Comparison of ENCODE assay signal across 16 cellular contexts in genomic region chr13:72062566-72062965, GRCh38.
A peak's percentile ranks its signal among the peaks of the same experiment; 100 is the strongest.
DNase-seq lines count a peak whose midpoint lies in the region; ATAC-seq, FAIRE-seq and TF ChIP-seq lines count a peak whose summit lies in the region.
"Had no signal": no experiment of that assay in that cellular context is flagged by ENCODE, and none has a peak within 500 bp of the region (broad histone marks: within the 10 kb centered on the region; RNA-seq: fewer than 3 reads in every experiment).

No MANE protein-coding gene starts in this region.

- POLR2A ChIA-PET in H1 (lab: Charles Lee; ENCODE audit: partially characterized antibody): no interaction called here

- H3K79me2 ChIP-seq in H1 (ENCODE audit: control insufficient read depth in 1 of 2, insufficient read depth in 2 of 2, low read length in 2 of 2): no peaks in the 10 kb centered on the region

- no peak overlapping the region for H3K4me3 ChIP-seq in left ventricle myocardium inferior
- H3K4me3 ChIP-seq in H1 (ENCODE audit: extremely low read depth in 1 of 4, insufficient read depth in 2 of 4, low read depth in 3 of 4, low read length in 4 of 4): no peak overlapping the region
- no peak overlapping the region for H3K4me3 ChIP-seq in thyroid gland (replicated peaks in 1 of 3)
- H3K4me3 ChIP-seq: Peyer's patch had no signal

- no peak for TF ChIP-seq POLR2A in H1 (IDR thresholded peaks at IDR 0.05; ENCODE audit: control extremely low read depth in 1 of 2, low read depth in 2 of 2, low read length in 2 of 2)
- no peak for TF ChIP-seq POLR2A in thyroid gland (IDR thresholded peaks at IDR 0.05)

- no peak overlapping the region for H2BK120ac ChIP-seq in H1 (replicated peaks; ENCODE audit: low read depth, low read length)

- no peak overlapping the region for H2BK15ac ChIP-seq in H1 (ENCODE audit: low read length)

- peak; percentile 93 for FAIRE-seq in H1 (lab: Jason Lieb, UNC)

- no peak overlapping the region for H2BK20ac ChIP-seq in H1 (ENCODE audit: low read length)

- no peaks in the 10 kb centered on the region for H3K23me2 ChIP-seq in H1 (ENCODE audit: low read depth, low read length)

- H3K4me1 ChIP-seq in left ventricle myocardium inferior (no peaks in the 10 kb centered on the region), H1 (replicated peaks in 1 of 4; ENCODE audit: control insufficient read depth in 3 of 4, insufficient read depth in 4 of 4, low read length in 3 of 4) (peaks cover 0 to 6% (median 3%) of the 10 kb centered on the region in 4 experiments; a peak in 3 of 7 replicates), thyroid gland (no peaks in the 10 kb centered on the region)
- H3K4me1 ChIP-seq: Peyer's patch had no signal

- no peak overlapping the region for H3K56ac ChIP-seq in H1 (replicated peaks; ENCODE audit: insufficient read length, low read depth, low read length)

- no peak for ATAC-seq in left cardiac atrium
- ATAC-seq in HG02571 (IDR thresholded peaks at IDR 0.05; ENCODE audit: unreplicated experiment): no peak
- ATAC-seq: stimulated activated naive CD8-positive, alpha-beta T cell treated with anti-CD3 and anti-CD28 coated beads, Interleukin-15, Interleukin-2, amounts not matched to agents 100 U/mL and 50 U/mL, for 24 hours had no signal

- H3K36me3 Mint-ChIP-seq in activated naive CD4-positive, alpha-beta T cell treated with anti-CD3 and anti-CD28 coated beads, Interleukin-2, amount 10 ng/mL, durations not matched to agents 7 days and 5 days: no peaks in the 10 kb centered on the region

- no peaks in the 10 kb centered on the region for H4K20me1 ChIP-seq in H1 (replicated peaks in 1 of 2; ENCODE audit: control insufficient read depth in 1 of 2, insufficient read depth in 2 of 2, low read length in 2 of 2)

- peaks cover 12% of the 10 kb centered on the region for H3K9me3 Mint-ChIP-seq in activated naive CD4-positive, alpha-beta T cell treated with anti-CD3 and anti-CD28 coated beads, Interleukin-2, amount 10 ng/mL, durations not matched to agents 7 days and 5 days

- no peak overlapping the region for H4K5ac ChIP-seq in H1 (ENCODE audit: insufficient read length, low read depth, low read length)

- peak overlapping the region; percentile 9 to 38; a peak in 2 of 4 replicates for H3K4me2 ChIP-seq in H1 (ENCODE audit: insufficient read depth in 1 of 2, low read depth in 2 of 2, low read length in 2 of 2)

- no peak overlapping the region for H4K91ac ChIP-seq in H1 (replicated peaks; ENCODE audit: insufficient read length, low read length)

- no peaks in the 10 kb centered on the region for H3K4me1 Mint-ChIP-seq in activated naive CD4-positive, alpha-beta T cell treated with anti-CD3 and anti-CD28 coated beads, Interleukin-2, amount 10 ng/mL, durations not matched to agents 7 days and 5 days

- H3K27ac ChIP-seq in left ventricle myocardium inferior (replicated peaks) (no peak overlapping the region), H1 (ENCODE audit: low read depth, low read length) (no peak overlapping the region), thyroid gland (no peak overlapping the region)
- H3K27ac ChIP-seq: Peyer's patch had no signal

- TF ChIP-seq RAD21 in H1 (IDR thresholded peaks at IDR 0.05 in 1 of 2, conservative IDR thresholded peaks at IDR 0.05 in 1 of 2; ENCODE audit: low read depth in 2 of 2, low read length in 2 of 2): 0 out of 4 replicates have a peak, but pooled peaks of 1 of the 2 experiments have one; percentile 0

- WGBS in H1 (ENCODE audit: extremely low coverage in 1 of 2, insufficient coverage in 1 of 2, insufficient read length in 1 of 2, insufficient replicate concordance in 2 of 2, low coverage in 1 of 2, low lambda C conversion rate in 2 of 2, missing lambda C conversion rate in 1 of 2), 2 experiments: 29% methylated on average over 7 of the region's 7 CpGs; no CpG with 5 or more reads in 1 of the 2 experiments
- WGBS in thyroid gland, 2 donors: 66 to 79% methylated on average over 2 to 7 of the region's 7 CpGs

- H3K9me3 ChIP-seq in left ventricle myocardium inferior (replicated peaks) (peaks cover 67% of the 10 kb centered on the region), H1 (ENCODE audit: insufficient read depth in 2 of 2, low read depth in 1 of 2, low read length in 1 of 2) (no peaks in the 10 kb centered on the region), thyroid gland (no peaks in the 10 kb centered on the region)
- H3K9me3 ChIP-seq: Peyer's patch had no signal

- H3K18ac ChIP-seq in H1 (ENCODE audit: extremely low read depth, low read length): no peak overlapping the region

- H3K9ac ChIP-seq in H1 (replicated peaks in 1 of 4; ENCODE audit: extremely low read depth in 1 of 4, low read depth in 3 of 4, low read length in 3 of 4): no peak overlapping the region

- no peak overlapping the region for H2BK12ac ChIP-seq in H1 (ENCODE audit: low read depth, low read length)

- H3K36me3 ChIP-seq in left ventricle myocardium inferior (no peaks in the 10 kb centered on the region), H1 (ENCODE audit: control insufficient read depth in 2 of 4, insufficient read depth in 4 of 4, low read length in 3 of 4) (no peaks in the 10 kb centered on the region), thyroid gland (no peaks in the 10 kb centered on the region)
- H3K36me3 ChIP-seq: Peyer's patch had no signal

- H4K8ac ChIP-seq in H1 (ENCODE audit: extremely low read depth, insufficient read depth, low read length): no peak overlapping the region

- H3K14ac ChIP-seq in H1 (ENCODE audit: insufficient read length): no peak overlapping the region

- H3K79me1 ChIP-seq in H1 (ENCODE audit: low read depth, low read length): no peaks in the 10 kb centered on the region

- peak; percentile 14 for DNase-seq in left ventricle myocardium inferior
- no peak for DNase-seq in left cardiac atrium
- peak; percentile 97 for DNase-seq in NCI-H748 (lab: John Stamatoyannopoulos, UW; ENCODE audit: unreplicated experiment)
- DNase-seq in H1 (ENCODE audit: low read depth in 1 of 2, low spot score in 2 of 2): peak; percentile 56 to 75
- DNase-seq in renal cortical epithelial cell (ENCODE audit: low read depth): peak; percentile 6
- no peak for DNase-seq in thyroid gland
- DNase-seq in activated naive CD4-positive, alpha-beta T cell treated with anti-CD3 and anti-CD28 coated beads, Interleukin-2, amount 10 ng/mL, durations not matched to agents 7 days and 5 days: no peak
- DNase-seq: activated naive CD4-positive, alpha-beta T cell treated with anti-CD3 and anti-CD28 coated beads, Interleukin-2, amount 50 U/mL, for 16 hours; cerebellar nuclear complex; DND-41; KBM-7; NCI-H2171 treated with DMSO at 0.1 percent for 48 hours; Peyer's patch; stimulated activated naive CD8-positive, alpha-beta T cell treated with anti-CD3 and anti-CD28 coated beads, Interleukin-15, Interleukin-2, amounts not matched to agents 100 U/mL and 50 U/mL, for 24 hours had no signal

- no peaks in the 10 kb centered on the region for H3K27me3 Mint-ChIP-seq in activated naive CD4-positive, alpha-beta T cell treated with anti-CD3 and anti-CD28 coated beads, Interleukin-2, amount 10 ng/mL, durations not matched to agents 7 days and 5 days

- CTCF ChIA-PET in H1 (lab: Charles Lee; ENCODE audit: partially characterized antibody): interaction anchor here (1.5 kb wide), 1 partner anchor 9 kb away, joined by 5 read pairs; no protein-coding TSS in a partner anchor
- CTCF ChIA-PET in activated naive CD4-positive, alpha-beta T cell treated with anti-CD3 and anti-CD28 coated beads, Interleukin-2, amount 10 ng/mL, durations not matched to agents 7 days and 5 days (lab: Charles Lee): no interaction called here

- H2AK5ac ChIP-seq in H1 (ENCODE audit: low read depth, low read length): no peak overlapping the region

- no peak overlapping the region for H3K4me3 Mint-ChIP-seq in activated naive CD4-positive, alpha-beta T cell treated with anti-CD3 and anti-CD28 coated beads, Interleukin-2, amount 10 ng/mL, durations not matched to agents 7 days and 5 days
- H3K4me3 Mint-ChIP-seq: T-helper 2 cell treated with Interferon-gamma antibody and Interleukin-4, amounts not matched to agents 5 μg/mL and 100 μg/mL, for 36 hours had no signal

- no peak overlapping the region for H3K4ac ChIP-seq in H1 (replicated peaks; ENCODE audit: insufficient read length, low read depth, low read length)

- no peak overlapping the region for H2BK5ac ChIP-seq in H1 (ENCODE audit: low read depth, low read length)

- intact Hi-C loops in left ventricle myocardium inferior (cut with micrococcal nuclease) (no loop called here), left cardiac atrium (cut with DNase I) (no loop called here), thyroid gland (cut with DNase I) (no loop called here)

- H3K27me3 ChIP-seq in left ventricle myocardium inferior (ENCODE audit: low read depth): no peaks in the 10 kb centered on the region
- peaks cover 0 to 2% (median 0%) of the 10 kb centered on the region in 4 experiments; a peak in 1 of 7 replicates for H3K27me3 ChIP-seq in H1 (replicated peaks in 1 of 4; ENCODE audit: control insufficient read depth in 3 of 4, extremely low read depth in 1 of 4, insufficient read depth in 3 of 4, low read length in 3 of 4)
- H3K27me3 ChIP-seq in thyroid gland: no peaks in the 10 kb centered on the region
- H3K27me3 ChIP-seq: Peyer's patch had no signal

- no peak overlapping the region for H2AFZ ChIP-seq in H1 (ENCODE audit: low read length)

- no peak overlapping the region for H3K27ac Mint-ChIP-seq in activated naive CD4-positive, alpha-beta T cell treated with anti-CD3 and anti-CD28 coated beads, Interleukin-2, amount 10 ng/mL, durations not matched to agents 7 days and 5 days
- H3K27ac Mint-ChIP-seq: T-helper 2 cell treated with Interferon-gamma antibody and Interleukin-4, amounts not matched to agents 5 μg/mL and 100 μg/mL, for 36 hours had no signal

- H3K23ac ChIP-seq in H1 (ENCODE audit: insufficient read length): no peak overlapping the region

- peak in 1 of 2 experiments; percentile 86; a peak in 1 of 3 replicates for TF ChIP-seq EP300 in H1 (IDR thresholded peaks at IDR 0.05; ENCODE audit: borderline replicate concordance in 1 of 2, low read depth in 2 of 2, low read length in 2 of 2)

- TF ChIP-seq CTCF in left ventricle myocardium inferior (IDR thresholded peaks at IDR 0.05; ENCODE audit: borderline replicate concordance): no peak
- TF ChIP-seq CTCF in H1 (IDR thresholded peaks at IDR 0.05; ENCODE audit: control extremely low read depth in 1 of 3, insufficient read depth in 1 of 3, low read depth in 1 of 3, low read length in 3 of 3): no peak
- TF ChIP-seq CTCF in thyroid gland (IDR thresholded peaks at IDR 0.05): no peak

TF ChIP-seq in H1, 55 proteins besides CTCF, POLR2A, EP300 and RAD21 (continues in another document):
- no peak for TF ChIP-seq TBP (IDR thresholded peaks at IDR 0.05; ENCODE audit: low read depth, low read length)
- TF ChIP-seq CBX8 (IDR thresholded peaks at IDR 0.05; ENCODE audit: borderline replicate concordance, low read depth, low read length): no peak
- TF ChIP-seq, protein P1, sequence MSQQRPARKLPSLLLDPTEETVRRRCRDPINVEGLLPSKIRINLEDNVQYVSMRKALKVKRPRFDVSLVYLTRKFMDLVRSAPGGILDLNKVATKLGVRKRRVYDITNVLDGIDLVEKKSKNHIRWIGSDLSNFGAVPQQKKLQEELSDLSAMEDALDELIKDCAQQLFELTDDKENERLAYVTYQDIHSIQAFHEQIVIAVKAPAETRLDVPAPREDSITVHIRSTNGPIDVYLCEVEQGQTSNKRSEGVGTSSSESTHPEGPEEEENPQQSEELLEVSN (IDR thresholded peaks at IDR 0.05): no peak
- no peak for TF ChIP-seq SP4 (IDR thresholded peaks at IDR 0.05; ENCODE audit: low read length)

Comparison
In these comparisons a context has a peak if more than half of its experiments do, and no peak if none do; other contexts are left out.
1. DNase-seq: peak in left ventricle myocardium inferior (single experiment), NCI-H748 (single experiment), H1 (2 of 2) and renal cortical epithelial cell (single experiment); none in left cardiac atrium (single experiment), thyroid gland (0 of 2) and activated naive CD4-positive, alpha-beta T cell treated with anti-CD3 and anti-CD28 coated beads, Interleukin-2, amount 10 ng/mL, durations not matched to agents 7 days and 5 days (single experiment).